ENCODE assay signal across 1 cellular context in genomic region chr10:127943336-127943910, GRCh38.
TF ChIP-seq lines count a peak whose summit lies in the region.

No MANE protein-coding gene starts in this region.

TF ChIP-seq in endothelial cell of umbilical vein, 7 proteins besides CTCF, POLR2A, EP300 and RAD21 (continued from another document):
- no peak for TF ChIP-seq GATA2 (IDR thresholded peaks at IDR 0.05; ENCODE audit: insufficient read depth, insufficient read length, low read depth, low read length)
- TF ChIP-seq JUN (IDR thresholded peaks at IDR 0.05; ENCODE audit: borderline replicate concordance, insufficient read depth, insufficient read length, low read depth), result no peak
- no peak for TF ChIP-seq POLR2AphosphoS5 (IDR thresholded peaks at IDR 0.05; ENCODE audit: insufficient read depth, low read depth, low read length)
- TF ChIP-seq MYC (IDR thresholded peaks at IDR 0.05; ENCODE audit: low read depth, low read length), result no peak
- no peak for TF ChIP-seq MAX (IDR thresholded peaks at IDR 0.05; ENCODE audit: insufficient read depth, insufficient read length)
